24 cellular contexts compared by ENCODE assay signal in the genomic region with DNA sequence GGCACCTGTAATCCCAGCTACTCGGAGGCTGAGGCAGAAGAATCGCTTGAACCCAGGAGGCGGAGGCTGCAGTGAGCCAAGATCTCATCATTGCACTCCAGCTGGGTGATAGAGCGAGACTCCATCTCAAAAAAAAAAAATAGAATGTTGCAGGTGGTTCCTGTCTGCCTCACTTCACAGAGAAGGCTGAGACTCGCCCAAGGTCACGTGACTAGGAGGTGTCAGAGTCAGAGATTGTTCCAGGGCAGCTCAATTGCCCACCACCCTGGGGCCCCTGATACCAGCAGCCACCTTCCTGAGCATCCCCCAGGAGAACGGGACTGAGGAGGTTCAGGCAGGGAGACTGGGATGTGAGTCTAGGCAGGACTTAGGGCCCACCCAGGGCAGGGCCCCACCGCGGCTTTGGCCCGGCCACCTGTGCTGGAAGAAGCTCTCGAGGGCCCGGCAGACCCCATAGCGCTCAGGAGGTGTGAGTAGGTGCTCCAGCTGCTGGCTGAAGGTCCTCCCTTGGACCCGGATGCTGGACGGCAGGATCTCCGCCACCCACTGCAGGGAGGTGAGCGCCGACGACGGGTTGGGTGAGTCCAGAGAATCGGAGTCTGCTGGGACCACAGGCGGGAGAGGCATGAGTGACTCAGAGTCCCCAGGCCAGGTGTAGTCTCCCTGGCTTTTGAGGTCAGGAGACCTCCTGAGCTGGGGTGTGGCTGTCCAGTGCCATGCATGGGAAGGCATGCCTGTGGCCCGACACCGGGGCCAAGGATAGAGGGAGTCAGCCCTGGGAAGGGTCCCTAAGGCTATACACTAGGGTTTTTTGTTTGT. TPM values are rescaled to one million over a fixed set of nuclear protein-coding genes. Genes with fewer than 3 reads are reported as not detected.
DNase-seq lines count a peak whose midpoint lies in the region; ATAC-seq and TF ChIP-seq lines count a peak whose summit lies in the region.
"Had no signal": no experiment of that assay in that cellular context is flagged by ENCODE, and none has a peak within 500 bp of the region (broad histone marks: within the 10 kb centered on the region; RNA-seq: fewer than 3 reads in every experiment).

No MANE protein-coding gene starts in this region.

- WGBS in neuronal stem cell (ENCODE audit: extremely low coverage in 2 of 2, insufficient read length in 2 of 2, insufficient replicate concordance in 1 of 2), 2 donors, result no CpG with 5 or more reads among the region's 24 CpGs

- no peak for TF ChIP-seq RAD21 in Ishikawa (IDR thresholded peaks at IDR 0.05; ENCODE audit: low read depth)

- ATAC-seq in activated B cell treated with CpG ODN at 0.5 μM for 24 hours (ENCODE audit: low read depth) (peak; percentile 32), HG03469 (IDR thresholded peaks at IDR 0.05; ENCODE audit: unreplicated experiment) (no peak)
- ATAC-seq: CD8-positive, alpha-beta T cell; HCT116; Right ventricle myocardium inferior had no signal

- no peak for TF ChIP-seq CTCF in activated B cell treated with CpG ODN at 0.5 μM for 24 hours (IDR thresholded peaks at IDR 0.05)

- no peak overlapping the region for H3K4ac ChIP-seq in neuronal stem cell (ENCODE audit: low read length)

- peak overlapping the region; percentile 38 for H3K18ac ChIP-seq in neuronal stem cell (ENCODE audit: low read length)

- no peak overlapping the region for H3K4me3 Mint-ChIP-seq in activated B cell treated with CpG ODN at 0.5 μM for 24 hours
- H3K4me3 Mint-ChIP-seq: CD8-positive, alpha-beta T cell; T-helper 1 cell treated with Interleukin-12 subunit alpha and Interleukin-12 subunit beta and Interleukin-4 antibody, amounts not matched to agents 30 μg/mL and 1 μg/mL, for 36 hours had no signal

- no peak overlapping the region for H2BK15ac ChIP-seq in neuronal stem cell (ENCODE audit: low read length)

- H4K91ac ChIP-seq in neuronal stem cell (ENCODE audit: low read depth, low read length, poor library complexity), result no peak overlapping the region

- H3K27ac ChIP-seq in BLaER1 (peak overlapping the region; percentile 75), neuronal stem cell (replicated peaks; ENCODE audit: low read length) (no peak overlapping the region)

- H3K79me1 ChIP-seq in neuronal stem cell (ENCODE audit: low read depth, low read length), result no peaks in the 10 kb centered on the region

- H3K4me3 ChIP-seq in BLaER1 (no peak overlapping the region), neuronal stem cell (ENCODE audit: low read length in 2 of 2) (no peak overlapping the region)

- H2AK5ac ChIP-seq in neuronal stem cell (ENCODE audit: low read depth, low read length), result no peak overlapping the region

- no peak overlapping the region for H3K27ac Mint-ChIP-seq in activated B cell treated with CpG ODN at 0.5 μM for 24 hours
- H3K27ac Mint-ChIP-seq: CD8-positive, alpha-beta T cell; T-helper 1 cell treated with Interleukin-12 subunit alpha and Interleukin-12 subunit beta and Interleukin-4 antibody, amounts not matched to agents 30 μg/mL and 1 μg/mL, for 36 hours had no signal

- H4K8ac ChIP-seq in neuronal stem cell (ENCODE audit: low read depth, low read length), result no peak overlapping the region

- no peak overlapping the region for H2BK5ac ChIP-seq in neuronal stem cell (ENCODE audit: low read length)

- H3K14ac ChIP-seq in neuronal stem cell (ENCODE audit: low read length), result no peak overlapping the region

- no peaks in the 10 kb centered on the region for H3K9me3 Mint-ChIP-seq in activated B cell treated with CpG ODN at 0.5 μM for 24 hours
- H3K9me3 Mint-ChIP-seq: CD8-positive, alpha-beta T cell; T-helper 1 cell treated with Interleukin-12 subunit alpha and Interleukin-12 subunit beta and Interleukin-4 antibody, amounts not matched to agents 30 μg/mL and 1 μg/mL, for 36 hours had no signal

- H3K4me2 ChIP-seq in BLaER1 (peak overlapping the region; percentile 77), neuronal stem cell (ENCODE audit: insufficient read depth, low read length, poor library complexity, severe bottlenecking) (no peak overlapping the region)

- CTCF ChIA-PET in activated B cell treated with CpG ODN at 0.5 μM for 24 hours (lab: Charles Lee), result no interaction called here

- H2BK12ac ChIP-seq in neuronal stem cell (ENCODE audit: low read length), result no peak overlapping the region

- H3K27me3 Mint-ChIP-seq in activated B cell treated with CpG ODN at 0.5 μM for 24 hours, result no peaks in the 10 kb centered on the region

- peaks cover 44% of the 10 kb centered on the region for H4K20me1 ChIP-seq in BLaER1

- no peak overlapping the region for H3K23ac ChIP-seq in neuronal stem cell (ENCODE audit: low read depth, low read length, poor library complexity)

- H2BK120ac ChIP-seq in neuronal stem cell (ENCODE audit: low read depth, low read length), result no peak overlapping the region

- DNase-seq in activated B cell treated with CpG ODN at 0.5 μM for 24 hours (no peak), neuronal stem cell (ENCODE audit: low spot score) (no peak), T-helper 2 cell (no peak), NCI-H1436 treated with DMSO at 0.1 percent for 48 hours (lab: John Stamatoyannopoulos, UW) (no peak)
- DNase-seq: CD8-positive, alpha-beta T cell; DMS53; EL; GF-D8; NCI-H1092 treated with DMSO at 0.1 percent for 48 hours; NCI-H146; NCI-H2029; NCI-H446; NCI-H526; OCI-M1 had no signal

- no peaks in the 10 kb centered on the region for H3K36me3 Mint-ChIP-seq in activated B cell treated with CpG ODN at 0.5 μM for 24 hours (ENCODE audit: low read depth)
- H3K36me3 Mint-ChIP-seq: CD8-positive, alpha-beta T cell had no signal

- H3K36me3 ChIP-seq in BLaER1 (peaks cover 93% of the 10 kb centered on the region), neuronal stem cell (replicated peaks in 1 of 2; ENCODE audit: control insufficient read depth in 2 of 2, insufficient read depth in 2 of 2, low read length in 2 of 2) (no peaks in the 10 kb centered on the region)

- H3K4me1 ChIP-seq in BLaER1 (peaks cover 44% of the 10 kb centered on the region), neuronal stem cell (ENCODE audit: control insufficient read depth in 2 of 2, insufficient read depth in 1 of 2, low read depth in 1 of 2, low read length in 2 of 2) (peaks cover 3 to 4% of the 10 kb centered on the region in 2 donors)

- H3K27me3 ChIP-seq in BLaER1 (no peaks in the 10 kb centered on the region), neuronal stem cell (ENCODE audit: control insufficient read depth in 3 of 3, insufficient read depth in 3 of 3, low read depth in 1 of 3, low read length in 3 of 3) (peaks cover 0 to 6% (median 3%) of the 10 kb centered on the region in 3 experiments)

- no peak for TF ChIP-seq EP300 in Ishikawa (IDR thresholded peaks at IDR 0.05; ENCODE audit: borderline replicate concordance)

- POLR2A ChIA-PET in activated B cell treated with CpG ODN at 0.5 μM for 24 hours (lab: Charles Lee), result interaction anchor here (0.5 kb wide), 1 partner anchor 73 kb away, joined by 8 read pairs; the partner anchor contains the start of gene DAGLB

- peaks cover 18% of the 10 kb centered on the region for H3K4me1 Mint-ChIP-seq in activated B cell treated with CpG ODN at 0.5 μM for 24 hours

- H3K9ac ChIP-seq in BLaER1, result 0 out of 2 replicates have a peak overlapping the region, but pooled peaks have one; percentile 27
- no peak overlapping the region for H3K9ac ChIP-seq in neuronal stem cell (ENCODE audit: low read depth, low read length, poor library complexity)

- H2AFZ ChIP-seq in neuronal stem cell (ENCODE audit: low read length), result no peak overlapping the region

- intact Hi-C loops in activated B cell treated with CpG ODN at 0.5 μM for 24 hours (cut with micrococcal nuclease), result no loop called here

- H3K9me3 ChIP-seq in BLaER1, result no peaks in the 10 kb centered on the region
- H3K9me3 ChIP-seq in neuronal stem cell (replicated peaks in 1 of 2; ENCODE audit: control insufficient read depth in 2 of 2, insufficient read depth in 1 of 2, low read depth in 1 of 2, low read length in 2 of 2), result no peaks in the 10 kb centered on the region

TF ChIP-seq in Ishikawa, 13 proteins besides CTCF, POLR2A, EP300 and RAD21:
- TF ChIP-seq YY1 (IDR thresholded peaks at IDR 0.05; ENCODE audit: low read depth) (no peak), USF1 (IDR thresholded peaks at IDR 0.05) (0 out of 2 replicates have a peak, but pooled peaks have one; percentile 28)

RNA-seq across cellular contexts. Expression of gene GRID2IP, which starts 30.9 kb away (rescaled TPM):
- 0.93 and 1.3 TPM in 2 replicates for total RNA-seq in activated B cell treated with CpG ODN at 0.5 μM for 24 hours
- polyA plus RNA-seq in neuronal stem cell (2013, experiment 1 of 2), result 0.33 TPM
- 0.30 TPM for polyA plus RNA-seq in neuronal stem cell (2013, experiment 2 of 2)
- total RNA-seq: A673, HT1080, LHCN-M2, Right ventricle myocardium inferior had no signal
- polyA plus RNA-seq: BJ had no signal

RNA-seq across cellular contexts. Expression of gene KDELR2, which starts 36.4 kb away (rescaled TPM):
- total RNA-seq in activated B cell treated with CpG ODN at 0.5 μM for 24 hours, result 33.5 TPM in 2 replicates
- polyA plus RNA-seq in neuronal stem cell (2013, experiment 1 of 2), result 70.7 TPM
- polyA plus RNA-seq in neuronal stem cell (2013, experiment 2 of 2), result 74.1 TPM

RNA-seq across cellular contexts. Expression of gene ZDHHC4, which starts 56.9 kb away (rescaled TPM):
- total RNA-seq in activated B cell treated with CpG ODN at 0.5 μM for 24 hours, result 33.2 and 37.4 TPM in 2 replicates
- 82.1 TPM for polyA plus RNA-seq in neuronal stem cell (2013, experiment 1 of 2)
- polyA plus RNA-seq in neuronal stem cell (2013, experiment 2 of 2), result 82.2 TPM
